10 cellular contexts compared by ENCODE assay signal in genomic region chrX:97639526-97639925, GRCh38.
DNase-seq lines count a peak whose midpoint lies in the region; ATAC-seq and TF ChIP-seq lines count a peak whose summit lies in the region.
"Had no signal": no experiment of that assay in that cellular context is flagged by ENCODE, and none has a peak within 500 bp of the region (broad histone marks: within the 10 kb centered on the region; RNA-seq: fewer than 3 reads in every experiment).

No MANE protein-coding gene starts in this region.

- peak; percentile 37 for ATAC-seq in stimulated activated naive CD8-positive, alpha-beta T cell treated with anti-CD3 and anti-CD28 coated beads, Interleukin-15, amount 100 ng/mL, for 72 hours
- no peak for ATAC-seq in stimulated activated naive CD8-positive, alpha-beta T cell treated with anti-CD3 and anti-CD28 coated beads, Interleukin-15, Interleukin-2, amounts not matched to agents 100 U/mL and 50 U/mL, for 24 hours
- peak; percentile 47 for ATAC-seq in activated naive CD8-positive, alpha-beta T cell treated with anti-CD3 and anti-CD28 coated beads, Interleukin-2, amount 10 ng/mL, durations not matched to agents 7 days and 5 days (ENCODE audit: low read depth)

- TF ChIP-seq POLR2A in vagina (IDR thresholded peaks at IDR 0.05) (no peak), stomach (IDR thresholded peaks at IDR 0.05) (no peak)

- no peak overlapping the region for H3K4me3 Mint-ChIP-seq in stimulated activated naive CD8-positive, alpha-beta T cell treated with anti-CD3 and anti-CD28 coated beads, Interleukin-15, amount 100 ng/mL, for 72 hours
- H3K4me3 Mint-ChIP-seq in activated naive CD8-positive, alpha-beta T cell treated with anti-CD3 and anti-CD28 coated beads, Interleukin-2, amount 10 ng/mL, durations not matched to agents 7 days and 5 days = no peak overlapping the region

- H3K4me3 ChIP-seq in KMS-11 (IDR thresholded peaks at IDR 0.05; ENCODE audit: insufficient read depth, low read depth, low read length) = no peak overlapping the region
- H3K4me3 ChIP-seq in vagina = no peak overlapping the region
- H3K4me3 ChIP-seq in stomach = no peak overlapping the region

- H3K4me2 ChIP-seq in KMS-11 = peak overlapping the region; percentile 92

- no peak for TF ChIP-seq EP300 in stomach (IDR thresholded peaks at IDR 0.05)

- intact Hi-C loops in vagina (cut with DNase I) (no loop called here), stomach (cut with DNase I; ENCODE audit: low total_unique reads) (no loop called here)

- H3K36me3 Mint-ChIP-seq in activated naive CD8-positive, alpha-beta T cell treated with anti-CD3 and anti-CD28 coated beads, Interleukin-2, amount 10 ng/mL, durations not matched to agents 7 days and 5 days = no peaks in the 10 kb centered on the region

- DNase-seq in stimulated activated naive CD8-positive, alpha-beta T cell treated with anti-CD3 and anti-CD28 coated beads, Interleukin-15, amount 100 ng/mL, for 72 hours = no peak
- no peak for DNase-seq in stimulated activated naive CD8-positive, alpha-beta T cell treated with anti-CD3 and anti-CD28 coated beads, Interleukin-15, Interleukin-2, amounts not matched to agents 100 U/mL and 50 U/mL, for 24 hours
- DNase-seq in activated naive CD8-positive, alpha-beta T cell treated with anti-CD3 and anti-CD28 coated beads, Interleukin-2, amount 10 ng/mL, durations not matched to agents 7 days and 5 days = no peak
- DNase-seq in vagina (ENCODE audit: extremely low spot score in 2 of 2) (no peak), NCI-H187 treated with DMSO at 0.1 percent for 48 hours (lab: John Stamatoyannopoulos, UW) (no peak), HUDEP-2 (lab: John Stamatoyannopoulos, UW; ENCODE audit: unreplicated experiment in 76 of 76) (no peak), stomach (no peak)
- DNase-seq: NCI-H1105 had no signal

- H2AFZ ChIP-seq in KMS-11 (ENCODE audit: low read depth) = peak overlapping the region; percentile 44; the same call in 1 of the 2 replicates

- peaks cover 6% of the 10 kb centered on the region for H3K4me1 Mint-ChIP-seq in stimulated activated naive CD8-positive, alpha-beta T cell treated with anti-CD3 and anti-CD28 coated beads, Interleukin-15, amount 100 ng/mL, for 72 hours
- peaks cover 6% of the 10 kb centered on the region for H3K4me1 Mint-ChIP-seq in activated naive CD8-positive, alpha-beta T cell treated with anti-CD3 and anti-CD28 coated beads, Interleukin-2, amount 10 ng/mL, durations not matched to agents 7 days and 5 days

- peak overlapping the region; percentile 32; the same call in 1 of the 2 replicates for H3K9ac ChIP-seq in KMS-11

- TF ChIP-seq CTCF in KMS-11 (conservative IDR thresholded peaks at IDR 0.05; ENCODE audit: low read depth, low read length) = no peak
- no peak for TF ChIP-seq CTCF in vagina (IDR thresholded peaks at IDR 0.05)
- TF ChIP-seq CTCF in stomach (IDR thresholded peaks at IDR 0.05) = no peak

- peaks cover 7% of the 10 kb centered on the region for H3K27me3 Mint-ChIP-seq in stimulated activated naive CD8-positive, alpha-beta T cell treated with anti-CD3 and anti-CD28 coated beads, Interleukin-15, amount 100 ng/mL, for 72 hours
- peaks cover 2% of the 10 kb centered on the region for H3K27me3 Mint-ChIP-seq in activated naive CD8-positive, alpha-beta T cell treated with anti-CD3 and anti-CD28 coated beads, Interleukin-2, amount 10 ng/mL, durations not matched to agents 7 days and 5 days

- 15 to 26% (median 20%) methylated on average over 5 of the region's 5 CpGs for WGBS in stomach, 5 donors

- no peaks in the 10 kb centered on the region for H3K27me3 ChIP-seq in KMS-11 (ENCODE audit: insufficient read depth, low read depth)
- no peaks in the 10 kb centered on the region for H3K27me3 ChIP-seq in vagina
- peaks cover 0 to 3% (median 0%) of the 10 kb centered on the region in 3 donors for H3K27me3 ChIP-seq in stomach

- H3K36me3 ChIP-seq in KMS-11 (ENCODE audit: insufficient read depth) (no peaks in the 10 kb centered on the region), vagina (no peaks in the 10 kb centered on the region), stomach (no peaks in the 10 kb centered on the region)

- H3K4me1 ChIP-seq in KMS-11 (ENCODE audit: low read depth, poor library complexity, severe bottlenecking) = peaks cover 30% of the 10 kb centered on the region
- H3K4me1 ChIP-seq in vagina = no peaks in the 10 kb centered on the region
- H3K4me1 ChIP-seq in stomach = no peaks in the 10 kb centered on the region

- H3K79me2 ChIP-seq in KMS-11 (ENCODE audit: insufficient read depth, low read depth) = no peaks in the 10 kb centered on the region

- no peak overlapping the region for H3K27ac Mint-ChIP-seq in stimulated activated naive CD8-positive, alpha-beta T cell treated with anti-CD3 and anti-CD28 coated beads, Interleukin-15, amount 100 ng/mL, for 72 hours
- no peak overlapping the region for H3K27ac Mint-ChIP-seq in activated naive CD8-positive, alpha-beta T cell treated with anti-CD3 and anti-CD28 coated beads, Interleukin-2, amount 10 ng/mL, durations not matched to agents 7 days and 5 days

- H3K9me3 Mint-ChIP-seq in stimulated activated naive CD8-positive, alpha-beta T cell treated with anti-CD3 and anti-CD28 coated beads, Interleukin-15, amount 100 ng/mL, for 72 hours = peaks cover 0 to 4% of the 10 kb centered on the region in 2 donors
- peaks cover 1% of the 10 kb centered on the region for H3K9me3 Mint-ChIP-seq in activated naive CD8-positive, alpha-beta T cell treated with anti-CD3 and anti-CD28 coated beads, Interleukin-2, amount 10 ng/mL, durations not matched to agents 7 days and 5 days

- peak overlapping the region; percentile 83 for H3K27ac ChIP-seq in KMS-11
- no peak overlapping the region for H3K27ac ChIP-seq in vagina
- H3K27ac ChIP-seq in stomach = no peak overlapping the region
- H3K27ac ChIP-seq: VCaP had no signal

- no peaks in the 10 kb centered on the region for H4K20me1 ChIP-seq in KMS-11 (ENCODE audit: insufficient read depth)

- POLR2A ChIA-PET in activated naive CD8-positive, alpha-beta T cell treated with anti-CD3 and anti-CD28 coated beads, Interleukin-2, amount 10 ng/mL, durations not matched to agents 7 days and 5 days (lab: Charles Lee) = no interaction called here

- H3K9me3 ChIP-seq in vagina = no peaks in the 10 kb centered on the region
- H3K9me3 ChIP-seq in stomach = peaks cover 0 to 13% (median 0%) of the 10 kb centered on the region in 4 donors
